In genomic region chrX:132957211-132958085, GRCh38 we compare ENCODE assay signal across 9 cellular contexts. TPM values are rescaled to one million over a fixed set of nuclear protein-coding genes. Genes with fewer than 3 reads are reported as not detected.
DNase-seq lines count a peak whose midpoint lies in the region; ATAC-seq and TF ChIP-seq lines count a peak whose summit lies in the region.
"Had no signal": no experiment of that assay in that cellular context is flagged by ENCODE, and none has a peak within 500 bp of the region (broad histone marks: within the 10 kb centered on the region; RNA-seq: fewer than 3 reads in every experiment).

No MANE protein-coding gene starts in this region.

- H3K36me3 ChIP-seq in tibial nerve = no peaks in the 10 kb centered on the region

- peaks cover 37% of the 10 kb centered on the region for H3K27me3 Mint-ChIP-seq in activated T-cell treated with anti-CD3 and anti-CD28 coated beads, Interleukin-2, amount 50 U/mL, for 4 hours (ENCODE audit: low read depth)

- peaks cover 7% of the 10 kb centered on the region for H3K4me1 Mint-ChIP-seq in activated T-cell treated with anti-CD3 and anti-CD28 coated beads, Interleukin-2, amount 50 U/mL, for 4 hours (ENCODE audit: low read depth)

- TF ChIP-seq POLR2A in tibial nerve (IDR thresholded peaks at IDR 0.05) = no peak

- TF ChIP-seq EP300 in tibial nerve (IDR thresholded peaks at IDR 0.05) = no peak

- no peak for DNase-seq in activated T-cell treated with anti-CD3 and anti-CD28 coated beads, Interleukin-2, amount 50 U/mL, for 4 hours
- DNase-seq in activated T-cell treated with anti-CD3 and anti-CD28 coated beads, Interleukin-2, amount 50 U/mL, for 1 hour = no peak
- DNase-seq in astrocyte of the hippocampus (ENCODE audit: low read depth, low spot score) (peak; percentile 54), kidney tubule cell (ENCODE audit: low spot score) (peak; percentile 24), tibial nerve (ENCODE audit: low spot score in 2 of 2) (no peak), EL (no peak), NCI-H446 treated with DMSO at 0.1 percent for 48 hours (lab: John Stamatoyannopoulos, UW) (no peak)
- DNase-seq: NCI-H187 treated with DMSO at 0.1 percent for 48 hours had no signal

- H3K4me3 ChIP-seq in tibial nerve = peak overlapping the region; percentile 24 to 61 (median 38)

- TF ChIP-seq CTCF in tibial nerve (IDR thresholded peaks at IDR 0.05) = no peak

- ATAC-seq in activated T-cell treated with anti-CD3 and anti-CD28 coated beads, Interleukin-2, amount 50 U/mL, for 4 hours = peak in 1 of 2 donors; percentile 33
- no peak for ATAC-seq in GM21447 (IDR thresholded peaks at IDR 0.05; ENCODE audit: unreplicated experiment)

- no peaks in the 10 kb centered on the region for H3K9me3 ChIP-seq in tibial nerve

- H3K4me3 Mint-ChIP-seq in activated T-cell treated with anti-CD3 and anti-CD28 coated beads, Interleukin-2, amount 50 U/mL, for 4 hours = peak overlapping the region; percentile 64

- H3K9me3 Mint-ChIP-seq in activated T-cell treated with anti-CD3 and anti-CD28 coated beads, Interleukin-2, amount 50 U/mL, for 4 hours = no peaks in the 10 kb centered on the region

- no peaks in the 10 kb centered on the region for H3K36me3 Mint-ChIP-seq in activated T-cell treated with anti-CD3 and anti-CD28 coated beads, Interleukin-2, amount 50 U/mL, for 4 hours (ENCODE audit: insufficient read depth)

- peaks cover 0 to 24% (median 4%) of the 10 kb centered on the region in 4 donors for H3K4me1 ChIP-seq in tibial nerve

- H3K27ac ChIP-seq in tibial nerve = no peak overlapping the region

- 0 to 57% methylated on average over 12 to 82 of the region's 87 CpGs for WGBS in tibial nerve, 2 donors

- H3K27me3 ChIP-seq in tibial nerve = peaks cover 0 to 55% of the 10 kb centered on the region in 2 donors

RNA-seq across cellular contexts. Expression of gene HS6ST2, which starts 1.0 kb away (rescaled TPM):
- 1 to 10 TPM in 1 of 3 donors, under 1 TPM in 2; 0.63 to 1.4 (median 0.89) TPM for total RNA-seq in activated T-cell treated with anti-CD3 and anti-CD28 coated beads, Interleukin-2, amount 50 U/mL, for 4 hours
- under 1 TPM; under 0.01 to 0.66 (median 0.46) TPM for total RNA-seq in tibial nerve

Comparison
In these comparisons a context has a peak if more than half of its experiments do, and no peak if none do; other contexts are left out.
1. DNase-seq: peak in astrocyte of the hippocampus (single experiment) and kidney tubule cell (single experiment); none in activated T-cell treated with anti-CD3 and anti-CD28 coated beads, Interleukin-2, amount 50 U/mL, for 4 hours (single experiment), activated T-cell treated with anti-CD3 and anti-CD28 coated beads, Interleukin-2, amount 50 U/mL, for 1 hour (single experiment), tibial nerve (0 of 2), EL (single experiment) and NCI-H446 treated with DMSO at 0.1 percent for 48 hours (single experiment).